ENCODE assay signal across 8 cellular contexts in genomic region chr1:11692899-11693590, GRCh38. TPM values are rescaled to one million over a fixed set of nuclear protein-coding genes. Genes with fewer than 3 reads are reported as not detected.
DNase-seq lines count a peak whose midpoint lies in the region; ATAC-seq, FAIRE-seq and TF ChIP-seq lines count a peak whose summit lies in the region.

No MANE protein-coding gene starts in this region.

- H3K4me3 Mint-ChIP-seq in CD4-positive, CD25-positive, alpha-beta regulatory T cell = peak overlapping the region in 3 of 4 donors; percentile 32 to 62 (median 35)

- peaks cover 14% of the 10 kb centered on the region for H3K27me3 ChIP-seq in CD4-positive, CD25-positive, alpha-beta regulatory T cell (ENCODE audit: control insufficient read depth, insufficient read depth, low read length)
- H3K27me3 ChIP-seq in iPS-15b (ENCODE audit: control insufficient read depth, insufficient read depth, low read length) = no peaks in the 10 kb centered on the region

- H3K9ac ChIP-seq in iPS-15b (ENCODE audit: low read depth, low read length) = peak overlapping the region; percentile 79

- FAIRE-seq in GM12892 (lab: Jason Lieb, UNC) = no peak

- H3K27ac Mint-ChIP-seq in CD4-positive, CD25-positive, alpha-beta regulatory T cell = peak overlapping the region in 1 of 3 donors; percentile 22

- peaks cover 0 to 2% (median 0%) of the 10 kb centered on the region in 7 donors for H3K9me3 Mint-ChIP-seq in CD4-positive, CD25-positive, alpha-beta regulatory T cell

- peaks cover 62% of the 10 kb centered on the region for H3K27me3 Mint-ChIP-seq in CD4-positive, CD25-positive, alpha-beta regulatory T cell

- H3K4me1 Mint-ChIP-seq in CD4-positive, CD25-positive, alpha-beta regulatory T cell = peaks cover 0 to 29% (median 15%) of the 10 kb centered on the region in 4 donors

- H3K4me1 ChIP-seq in CD4-positive, CD25-positive, alpha-beta regulatory T cell (ENCODE audit: control insufficient read depth, insufficient read depth, low read length, poor library complexity, severe bottlenecking) = peaks cover 31% of the 10 kb centered on the region
- peaks cover 19% of the 10 kb centered on the region for H3K4me1 ChIP-seq in iPS-15b (ENCODE audit: control insufficient read depth, insufficient read depth, low read length)

- no peak for TF ChIP-seq CTCF in NB4 (IDR thresholded peaks at IDR 0.05; ENCODE audit: low read depth, low read length)

- no peaks in the 10 kb centered on the region for H3K36me3 Mint-ChIP-seq in CD4-positive, CD25-positive, alpha-beta regulatory T cell

- peak in 2 of 3 donors; percentile 28 to 63 for DNase-seq in CD4-positive, CD25-positive, alpha-beta regulatory T cell
- DNase-seq in NB4 (ENCODE audit: low read depth) (peak; percentile 88), NCI-H748 treated with DMSO at 0.1 percent for 48 hours (lab: John Stamatoyannopoulos, UW) (no peak), GM12892 (ENCODE audit: insufficient read length) (no peak)
- DNase-seq in activated T-cell treated with anti-CD3 and anti-CD28 coated beads, Interleukin-2, amount 50 U/mL, for 48 hours = peak; percentile 58 to 68
- peak; percentile 65 for DNase-seq in stimulated activated CD8-positive, alpha-beta memory T cell treated with anti-CD3 and anti-CD28 coated beads, Interleukin-4, amount 100 ng/mL, for 48 hours

- H3K4me3 ChIP-seq in CD4-positive, CD25-positive, alpha-beta regulatory T cell (ENCODE audit: low read depth, low read length) = no peak overlapping the region
- no peak overlapping the region for H3K4me3 ChIP-seq in NB4 (ENCODE audit: low read depth, low read length)
- peak overlapping the region; percentile 83 for H3K4me3 ChIP-seq in iPS-15b (ENCODE audit: low read depth, low read length)

- H3K9me3 ChIP-seq in CD4-positive, CD25-positive, alpha-beta regulatory T cell (ENCODE audit: control insufficient read depth in 2 of 2, low read length in 2 of 2) = no peaks in the 10 kb centered on the region
- H3K9me3 ChIP-seq in iPS-15b (ENCODE audit: control insufficient read depth, insufficient read depth, low read length) = no peaks in the 10 kb centered on the region

- TF ChIP-seq POLR2A in NB4 (IDR thresholded peaks at IDR 0.05; ENCODE audit: extremely low read depth, insufficient read length) = no peak
- no peak for TF ChIP-seq POLR2A in GM12892 (IDR thresholded peaks at IDR 0.05; ENCODE audit: low read depth, low read length)

- peak; percentile 61 to 67 for ATAC-seq in CD4-positive, CD25-positive, alpha-beta regulatory T cell (ENCODE audit: low read depth in 2 of 2)
- ATAC-seq in HG02981 (IDR thresholded peaks at IDR 0.05; ENCODE audit: unreplicated experiment) = no peak

- no peaks in the 10 kb centered on the region for H3K36me3 ChIP-seq in CD4-positive, CD25-positive, alpha-beta regulatory T cell (ENCODE audit: control insufficient read depth, insufficient read depth, low read length)
- H3K36me3 ChIP-seq in iPS-15b (ENCODE audit: control insufficient read depth, insufficient read depth, low read length) = no peaks in the 10 kb centered on the region

- H3K27ac ChIP-seq in CD4-positive, CD25-positive, alpha-beta regulatory T cell (ENCODE audit: insufficient read depth, low read length, poor library complexity, severe bottlenecking) = no peak overlapping the region

RNA-seq across cellular contexts. Expression of gene DRAXIN, which starts 1.5 kb away (rescaled TPM):
- not detected for total RNA-seq in CD4-positive, CD25-positive, alpha-beta regulatory T cell
- under 1 TPM in 2 of 4 donors, not detected in 2; 0.06 to 0.11 TPM for polyA plus RNA-seq in CD4-positive, CD25-positive, alpha-beta regulatory T cell
- polyA plus RNA-seq in GM12892 (2012; ENCODE audit: missing spikeins) = not detected

RNA-seq across cellular contexts. Expression of gene MAD2L2, which starts 12.1 kb away (rescaled TPM):
- total RNA-seq in CD4-positive, CD25-positive, alpha-beta regulatory T cell = 28.7 TPM
- 10 to 100 TPM; 49.3 to 75.3 (median 55.3) TPM for polyA plus RNA-seq in CD4-positive, CD25-positive, alpha-beta regulatory T cell
- 49.0 TPM for polyA plus RNA-seq in GM12892 (2012; ENCODE audit: missing spikeins)

RNA-seq across cellular contexts. Expression of gene FBXO6, which starts 29.0 kb away (rescaled TPM):
- total RNA-seq in CD4-positive, CD25-positive, alpha-beta regulatory T cell = 5.9 TPM
- polyA plus RNA-seq in CD4-positive, CD25-positive, alpha-beta regulatory T cell = 10 to 100 TPM in 3 of 4 donors, 1 to 10 TPM in 1; 9.4 to 18.4 (median 17.3) TPM
- 14.1 TPM for polyA plus RNA-seq in GM12892 (2012; ENCODE audit: missing spikeins)

RNA-seq across cellular contexts. Expression of gene FBXO44, which starts 38.4 kb away (rescaled TPM):
- 43.7 TPM for total RNA-seq in CD4-positive, CD25-positive, alpha-beta regulatory T cell
- polyA plus RNA-seq in CD4-positive, CD25-positive, alpha-beta regulatory T cell = 1 to 10 TPM; 5.5 to 9.5 (median 7.4) TPM
- polyA plus RNA-seq in GM12892 (2012; ENCODE audit: missing spikeins) = 13.3 TPM

RNA-seq across cellular contexts. Expression of gene FBXO2, which starts 38.8 kb away (rescaled TPM):
- total RNA-seq in CD4-positive, CD25-positive, alpha-beta regulatory T cell = 2.1 TPM
- 10 to 100 TPM in 2 of 4 donors, 1 to 10 TPM in 2; 3.9 to 10.6 (median 7.0) TPM for polyA plus RNA-seq in CD4-positive, CD25-positive, alpha-beta regulatory T cell
- 0.76 TPM for polyA plus RNA-seq in GM12892 (2012; ENCODE audit: missing spikeins)

Comparison
In these comparisons a context has a peak if more than half of its experiments do, and no peak if none do; other contexts are left out.
1. DNase-seq: peak in CD4-positive, CD25-positive, alpha-beta regulatory T cell (2 of 3), NB4 (single experiment), activated T-cell treated with anti-CD3 and anti-CD28 coated beads, Interleukin-2, amount 50 U/mL, for 48 hours (2 of 2) and stimulated activated CD8-positive, alpha-beta memory T cell treated with anti-CD3 and anti-CD28 coated beads, Interleukin-4, amount 100 ng/mL, for 48 hours (single experiment); none in NCI-H748 treated with DMSO at 0.1 percent for 48 hours (single experiment) and GM12892 (single experiment).